10 cellular contexts compared by ENCODE assay signal in genomic region chr4:111960241-111960667, GRCh38.
DNase-seq lines count a peak whose midpoint lies in the region; ATAC-seq, FAIRE-seq and TF ChIP-seq lines count a peak whose summit lies in the region.
"Had no signal": no experiment of that assay in that cellular context is flagged by ENCODE, and none has a peak within 500 bp of the region (broad histone marks: within the 10 kb centered on the region; RNA-seq: fewer than 3 reads in every experiment).

No MANE protein-coding gene starts in this region.

- H3K9ac ChIP-seq in MM.1S (ENCODE audit: low read length) (no peak overlapping the region), smooth muscle cell (ENCODE audit: low read depth) (no peak overlapping the region)
- H3K9ac ChIP-seq: KMS-11 had no signal

- no peaks in the 10 kb centered on the region for H3K9me3 ChIP-seq in MM.1S (replicated peaks; ENCODE audit: insufficient read depth, low read length)
- H3K9me3 ChIP-seq in smooth muscle cell (replicated peaks; ENCODE audit: low read depth), result no peaks in the 10 kb centered on the region

- no peak for FAIRE-seq in H54 (lab: Jason Lieb, UNC)

- no peak overlapping the region for H3K4me3 ChIP-seq in MM.1S (ENCODE audit: low read length)
- H3K4me3 ChIP-seq in smooth muscle cell, result no peak overlapping the region

- no peak overlapping the region for H3K4me3 Mint-ChIP-seq in CD14-positive monocyte
- no peak overlapping the region for H3K4me3 Mint-ChIP-seq in activated naive CD8-positive, alpha-beta T cell treated with anti-CD3 and anti-CD28 coated beads for 36 hours

- H3K36me3 ChIP-seq in MM.1S (replicated peaks; ENCODE audit: insufficient read depth, low read length) (no peaks in the 10 kb centered on the region), smooth muscle cell (ENCODE audit: low read depth) (no peaks in the 10 kb centered on the region)

- 94% methylated on average over 2 of the region's 2 CpGs for WGBS in smooth muscle cell (ENCODE audit: low lambda C conversion rate)

- no peaks in the 10 kb centered on the region for H3F3A ChIP-seq in MM.1S (ENCODE audit: insufficient read depth, low read length)
- H3F3A ChIP-seq in smooth muscle cell (ENCODE audit: low read depth), result no peaks in the 10 kb centered on the region

- ATAC-seq in GM18873 (IDR thresholded peaks at IDR 0.05; ENCODE audit: low FRiP score, unreplicated experiment) (peak; percentile 95), HG02623 (IDR thresholded peaks at IDR 0.05; ENCODE audit: unreplicated experiment) (peak; percentile 85)

- H2AFZ ChIP-seq in MM.1S (ENCODE audit: low read length) (no peak overlapping the region), smooth muscle cell (ENCODE audit: low read depth) (no peak overlapping the region)

- TF ChIP-seq CTCF in MM.1S (IDR thresholded peaks at IDR 0.05; ENCODE audit: low read length) (no peak), CD14-positive monocyte (IDR thresholded peaks at IDR 0.05) (no peak), smooth muscle cell (IDR thresholded peaks at IDR 0.05; ENCODE audit: borderline replicate concordance, insufficient read depth, poor library complexity, severe bottlenecking) (no peak)

- H3K36me3 Mint-ChIP-seq in CD14-positive monocyte, result no peaks in the 10 kb centered on the region
- no peaks in the 10 kb centered on the region for H3K36me3 Mint-ChIP-seq in activated naive CD8-positive, alpha-beta T cell treated with anti-CD3 and anti-CD28 coated beads for 36 hours

- intact Hi-C loops in CD14-positive monocyte (cut with micrococcal nuclease), result no loop called here

- no peak overlapping the region for H3K27ac Mint-ChIP-seq in CD14-positive monocyte
- H3K27ac Mint-ChIP-seq in activated naive CD8-positive, alpha-beta T cell treated with anti-CD3 and anti-CD28 coated beads for 36 hours, result no peak overlapping the region

- H4K20me1 ChIP-seq in MM.1S (ENCODE audit: insufficient read depth, low read length) (no peaks in the 10 kb centered on the region), smooth muscle cell (ENCODE audit: low read depth) (no peaks in the 10 kb centered on the region)

- no peaks in the 10 kb centered on the region for H3K27me3 ChIP-seq in MM.1S (replicated peaks; ENCODE audit: insufficient read depth, low read length)
- no peaks in the 10 kb centered on the region for H3K27me3 ChIP-seq in smooth muscle cell (ENCODE audit: low read depth)

- peaks cover 0 to 1% (median 0%) of the 10 kb centered on the region in 3 donors for H3K27me3 Mint-ChIP-seq in CD14-positive monocyte (ENCODE audit: low read depth in 3 of 3)
- H3K27me3 Mint-ChIP-seq in activated naive CD8-positive, alpha-beta T cell treated with anti-CD3 and anti-CD28 coated beads for 36 hours, result no peaks in the 10 kb centered on the region

- H3K79me2 ChIP-seq in MM.1S (ENCODE audit: low read length) (no peaks in the 10 kb centered on the region), smooth muscle cell (ENCODE audit: low read depth) (no peaks in the 10 kb centered on the region)

- no peak for TF ChIP-seq POLR2A in H54 (IDR thresholded peaks at IDR 0.05; ENCODE audit: low read depth, low read length)

- H3K27ac ChIP-seq in MM.1S (ENCODE audit: low read length), result no peak overlapping the region
- H3K27ac ChIP-seq in smooth muscle cell (ENCODE audit: low read depth), result no peak overlapping the region
- H3K27ac ChIP-seq: epithelial cell of prostate, KMS-11 had no signal

- H3K4me1 ChIP-seq in MM.1S (ENCODE audit: low read length) (peaks cover 12% of the 10 kb centered on the region), smooth muscle cell (ENCODE audit: low read depth) (no peaks in the 10 kb centered on the region)

- H3K4me1 Mint-ChIP-seq in CD14-positive monocyte, result peaks cover 2% of the 10 kb centered on the region
- no peaks in the 10 kb centered on the region for H3K4me1 Mint-ChIP-seq in activated naive CD8-positive, alpha-beta T cell treated with anti-CD3 and anti-CD28 coated beads for 36 hours

- no peak overlapping the region for H3K4me2 ChIP-seq in MM.1S (ENCODE audit: low read depth, low read length)
- no peak overlapping the region for H3K4me2 ChIP-seq in smooth muscle cell
- H3K4me2 ChIP-seq: KMS-11 had no signal

- DNase-seq in MM.1S, result peak; percentile 59
- peak; percentile 29 for DNase-seq in renal cortical epithelial cell (ENCODE audit: low read depth)
- DNase-seq in CD14-positive monocyte (ENCODE audit: low spot score), result no peak
- no peak for DNase-seq in smooth muscle cell (lab: John Stamatoyannopoulos, UW; ENCODE audit: unreplicated experiment)
- no peak for DNase-seq in activated naive CD8-positive, alpha-beta T cell treated with anti-CD3 and anti-CD28 coated beads for 36 hours
- DNase-seq in H54 (ENCODE audit: insufficient read length, low spot score), result no peak

- no peaks in the 10 kb centered on the region for H3K9me3 Mint-ChIP-seq in CD14-positive monocyte
- no peaks in the 10 kb centered on the region for H3K9me3 Mint-ChIP-seq in activated naive CD8-positive, alpha-beta T cell treated with anti-CD3 and anti-CD28 coated beads for 36 hours

- no peaks in the 10 kb centered on the region for H3K9me2 ChIP-seq in MM.1S (replicated peaks; ENCODE audit: insufficient read depth, low read length)

Comparison
In these comparisons a context has a peak if more than half of its experiments do, and no peak if none do; other contexts are left out.
1. DNase-seq: peak in MM.1S (single experiment) and renal cortical epithelial cell (single experiment); none in CD14-positive monocyte (single experiment), smooth muscle cell (single experiment), activated naive CD8-positive, alpha-beta T cell treated with anti-CD3 and anti-CD28 coated beads for 36 hours (single experiment) and H54 (single experiment).